Comparison of ENCODE assay signal across 8 cellular contexts in the genomic region with DNA sequence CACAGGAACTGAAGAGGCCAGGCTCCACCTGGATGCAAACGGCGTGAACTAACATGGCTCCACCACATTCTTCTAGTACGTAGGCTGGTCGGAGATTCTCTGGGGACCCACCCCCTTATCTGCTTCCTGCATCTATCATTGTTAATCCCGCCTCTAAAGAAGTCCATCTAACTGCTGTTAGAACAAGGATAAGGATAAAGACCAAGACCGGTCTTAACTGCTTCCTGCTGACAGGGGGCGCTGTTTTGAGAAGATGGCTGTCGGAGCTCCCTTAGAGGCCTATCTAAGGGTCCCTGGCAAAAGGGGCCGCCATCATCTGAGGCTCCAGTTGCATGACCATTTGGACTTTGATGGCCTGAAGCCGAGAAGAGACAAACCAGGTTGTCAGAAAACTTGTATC. TPM values are rescaled to one million over a fixed set of nuclear protein-coding genes. Genes with fewer than 3 reads are reported as not detected.
DNase-seq lines count a peak whose midpoint lies in the region; TF ChIP-seq lines count a peak whose summit lies in the region.
"Had no signal": no experiment of that assay in that cellular context is flagged by ENCODE, and none has a peak within 500 bp of the region (broad histone marks: within the 10 kb centered on the region; RNA-seq: fewer than 3 reads in every experiment).

No MANE protein-coding gene starts in this region.

- H3K27ac ChIP-seq in dorsolateral prefrontal cortex: no peak overlapping the region

- H3K4me3 ChIP-seq in WI38 (ENCODE audit: low read depth, low read length) (no peak overlapping the region), dorsolateral prefrontal cortex (no peak overlapping the region)

- TF ChIP-seq CTCF in WI38 (IDR thresholded peaks at IDR 0.05; ENCODE audit: low read depth, low read length) (peak; percentile 27; the same call in 1 of the 2 replicates), dorsolateral prefrontal cortex (IDR thresholded peaks at IDR 0.05 in 54 of 56, conservative IDR thresholded peaks at IDR 0.05 in 2 of 56; ENCODE audit: low read depth in 1 of 56, partially characterized antibody in 56 of 56) (peak in 37 of 56 donors; percentile 9 to 50 (median 30)), nephron progenitor cell (IDR thresholded peaks at IDR 0.05) (peak; percentile 32), glutamatergic neuron (IDR thresholded peaks at IDR 0.05; ENCODE audit: partially characterized antibody, unreplicated experiment) (no peak)

- no peak overlapping the region for H3K4me3 Mint-ChIP-seq in nephron progenitor cell
- no peak overlapping the region for H3K4me3 Mint-ChIP-seq in glutamatergic neuron (ENCODE audit: unreplicated experiment)

- no peak overlapping the region for H3K27ac Mint-ChIP-seq in nephron progenitor cell
- no peak overlapping the region for H3K27ac Mint-ChIP-seq in glutamatergic neuron (ENCODE audit: unreplicated experiment)

- H3K27me3 Mint-ChIP-seq in nephron progenitor cell (ENCODE audit: low read depth, poor library complexity): peaks cover 16% of the 10 kb centered on the region
- no peaks in the 10 kb centered on the region for H3K27me3 Mint-ChIP-seq in glutamatergic neuron (ENCODE audit: unreplicated experiment)

- H3K9me3 Mint-ChIP-seq in nephron progenitor cell (peaks cover 34% of the 10 kb centered on the region), glutamatergic neuron (ENCODE audit: unreplicated experiment) (peaks cover 5% of the 10 kb centered on the region)

- H3K36me3 Mint-ChIP-seq in nephron progenitor cell (ENCODE audit: low read depth): peaks cover 6% of the 10 kb centered on the region
- no peaks in the 10 kb centered on the region for H3K36me3 Mint-ChIP-seq in glutamatergic neuron (ENCODE audit: unreplicated experiment)

- DNase-seq in HT-29 (ENCODE audit: low spot score) (peak; percentile 10), dorsolateral prefrontal cortex (no peak), nephron progenitor cell (peak; percentile 19), NCI-H1436 treated with DMSO at 0.1 percent for 48 hours (lab: John Stamatoyannopoulos, UW) (no peak), glutamatergic neuron (no peak), NCI-H446 treated with DMSO at 0.1 percent for 48 hours (lab: John Stamatoyannopoulos, UW) (no peak)

- intact Hi-C loops in dorsolateral prefrontal cortex (cut with DNase I): no loop called here

- H3K4me1 Mint-ChIP-seq in nephron progenitor cell: no peaks in the 10 kb centered on the region
- no peaks in the 10 kb centered on the region for H3K4me1 Mint-ChIP-seq in glutamatergic neuron (ENCODE audit: low read depth, unreplicated experiment)

- no peaks in the 10 kb centered on the region for H3K27me3 ChIP-seq in dorsolateral prefrontal cortex

RNA-seq across cellular contexts. Expression of a gene that starts 25.8 kb away (rescaled TPM):
- not detected in 2 replicates for total RNA-seq in HT-29 (2014; rRNA removed; shearing (Covaris generic))
- total RNA-seq in dorsolateral prefrontal cortex: 10 to 100 TPM; 25.3 to 97.2 (median 50.2) TPM
- total RNA-seq in glutamatergic neuron (ENCODE audit: unreplicated experiment): 0.83 TPM

RNA-seq across cellular contexts. Expression of a gene that starts 35.5 kb away (rescaled TPM):
- 15.6 and 19.1 TPM in 2 replicates for total RNA-seq in HT-29 (2014; rRNA removed; shearing (Covaris generic))
- total RNA-seq in dorsolateral prefrontal cortex (10 to 100 TPM in 119 of 120 experiments, 1 to 10 TPM in 1; 9.4 to 59.7 (median 21.7) TPM), glutamatergic neuron (ENCODE audit: unreplicated experiment) (not detected)

RNA-seq across cellular contexts. Expression of a gene that starts 38.7 kb away (rescaled TPM):
- 73.2 and 74.3 TPM in 2 replicates for total RNA-seq in HT-29 (2014; rRNA removed; shearing (Covaris generic))
- total RNA-seq in dorsolateral prefrontal cortex (10 to 100 TPM; 41.4 to 93.2 (median 61.6) TPM), glutamatergic neuron (ENCODE audit: unreplicated experiment) (66.4 TPM)

RNA-seq across cellular contexts. Expression of a gene that starts 38.9 kb away (rescaled TPM):
- total RNA-seq in HT-29 (2014; rRNA removed; shearing (Covaris generic)): 26.0 and 58.6 TPM in 2 replicates
- total RNA-seq in dorsolateral prefrontal cortex: 100 to 1,000 TPM in 115 of 120 experiments, 10 to 100 TPM in 5; 83.5 to 163 (median 124) TPM
- 200 TPM for total RNA-seq in glutamatergic neuron (ENCODE audit: unreplicated experiment)

RNA-seq across cellular contexts. Expression of a gene that starts 41.8 kb away (rescaled TPM):
- 0.28 TPM in 1 of 2 replicates, not detected in the other for total RNA-seq in HT-29 (2014; rRNA removed; shearing (Covaris generic))
- total RNA-seq in dorsolateral prefrontal cortex: under 1 TPM in 1 of 120 experiments, not detected in 119; 0.34 TPM
- 0.34 TPM for total RNA-seq in glutamatergic neuron (ENCODE audit: unreplicated experiment)
- total RNA-seq: T-helper 1 cell treated with Interleukin-12 subunit alpha and Interleukin-12 subunit beta and Interleukin-4 antibody, amounts not matched to agents 30 ng/mL and 1 ng/mL, for 36 hours had no signal

Comparison
In these comparisons a context has a peak if more than half of its experiments do, and no peak if none do; other contexts are left out.
1. DNase-seq: peak in HT-29 (single experiment) and nephron progenitor cell (single experiment); none in dorsolateral prefrontal cortex (0 of 10), NCI-H1436 treated with DMSO at 0.1 percent for 48 hours (single experiment), glutamatergic neuron (single experiment) and NCI-H446 treated with DMSO at 0.1 percent for 48 hours (single experiment).
2. RNA of a gene that starts 25.8 kb away (total RNA-seq): 25.3 to 97.2 TPM in dorsolateral prefrontal cortex; 0.83 TPM in glutamatergic neuron (single experiment) and not detected in HT-29; every median in the first group is over 10 times any median in the second.
3. RNA of a gene that starts 35.5 kb away (total RNA-seq): 9.4 to 59.7 TPM in dorsolateral prefrontal cortex and 15.6 to 19.1 TPM in HT-29; not detected in glutamatergic neuron (single experiment); every median in the first group is over 10 times any median in the second.